9 cellular contexts compared by ENCODE assay signal in the genomic region with DNA sequence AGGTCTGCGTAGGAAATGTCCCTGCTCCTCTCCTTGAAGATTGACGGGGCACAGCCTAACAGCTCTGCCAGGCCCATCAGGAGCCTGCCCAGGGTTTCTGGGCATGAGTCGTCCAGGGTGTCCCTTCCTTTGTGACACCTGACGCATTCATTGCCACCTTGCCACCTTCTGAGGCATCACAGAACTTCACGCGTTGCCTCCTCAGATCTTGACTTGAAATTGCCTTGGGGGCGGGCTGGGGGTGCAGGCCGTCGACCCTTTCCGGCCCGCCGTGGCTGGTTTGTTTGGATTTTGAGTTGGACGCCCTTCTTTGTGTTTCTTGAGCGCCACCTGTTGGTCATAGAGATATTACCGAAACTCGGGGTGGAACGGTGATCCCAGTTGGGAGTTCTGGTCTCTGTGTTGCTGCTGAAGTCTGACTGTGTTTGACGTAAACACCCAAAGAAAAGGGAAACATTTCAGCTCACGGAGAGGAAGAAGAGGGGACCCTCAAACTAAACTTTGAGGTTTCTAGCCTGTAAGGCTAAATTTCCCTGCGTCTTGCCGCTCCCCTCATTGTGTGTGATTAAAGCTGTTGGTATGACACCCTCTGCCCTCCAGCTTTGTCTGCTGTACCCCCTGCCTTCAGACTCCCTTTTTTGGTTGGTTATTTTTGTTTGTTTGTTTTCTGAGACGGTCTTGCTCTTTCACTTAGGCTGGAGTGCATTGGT. TPM values are rescaled to one million over a fixed set of nuclear protein-coding genes. Genes with fewer than 3 reads are reported as not detected.
A peak's percentile ranks its signal among the peaks of the same experiment; 100 is the strongest.
DNase-seq lines count a peak whose midpoint lies in the region; ATAC-seq and TF ChIP-seq lines count a peak whose summit lies in the region.
"Had no signal": no experiment of that assay in that cellular context is flagged by ENCODE, and none has a peak within 500 bp of the region (broad histone marks: within the 10 kb centered on the region; RNA-seq: fewer than 3 reads in every experiment).

No MANE protein-coding gene starts in this region.

- H3K36me3 ChIP-seq in breast epithelium = no peaks in the 10 kb centered on the region

- DNase-seq in DMS 273 (lab: John Stamatoyannopoulos, UW; ENCODE audit: unreplicated experiment) (peak; percentile 84), DMS 273 treated with DMSO at 0.1 percent for 48 hours (lab: John Stamatoyannopoulos, UW) (no peak), NCI-H2029 treated with DMSO at 0.1 percent for 48 hours (lab: John Stamatoyannopoulos, UW) (peak; percentile 47), WTC11 (ENCODE audit: low spot score) (peak; percentile 86), breast epithelium (ENCODE audit: low spot score in 2 of 2) (peak; percentile 45 to 67), kidney glomerular epithelial cell (lab: John Stamatoyannopoulos, UW) (peak; percentile 35)
- DNase-seq in stimulated activated CD4-positive, alpha-beta T cell treated with anti-CD3 and anti-CD28 coated beads, Interleukin-1b, Interleukin-23, amount 100 ng/mL, for 4 hours (ENCODE audit: low read depth in 2 of 2) = peak; percentile 49 to 68

- H3K4me3 ChIP-seq in breast epithelium = peak overlapping the region in 1 of 3 donors; percentile 29

- POLR2A ChIA-PET in WTC11 (lab: Charles Lee) = interaction anchor here (0.7 to 1.2 kb wide), 2 partner anchors 35 to 43 kb away, joined by 3 to 4 read pairs; no protein-coding TSS in a partner anchor

- peaks cover 23% of the 10 kb centered on the region for H3K4me1 Mint-ChIP-seq in WTC11

- peak overlapping the region; percentile 28; the same call in 1 of the 2 replicates for H3K4me3 Mint-ChIP-seq in WTC11

- ATAC-seq in WTC11 = peak; percentile 51
- ATAC-seq in GM21367 (IDR thresholded peaks at IDR 0.05; ENCODE audit: unreplicated experiment) = no peak

- no peaks in the 10 kb centered on the region for H3K9me3 ChIP-seq in breast epithelium

- peaks cover 0 to 3% of the 10 kb centered on the region in 2 donors for H3K4me1 ChIP-seq in breast epithelium

- CTCF ChIA-PET in WTC11 (lab: Charles Lee) = interaction anchor here (0.6 to 2.9 kb wide), 29 partner anchors 8 to 1477 kb away, joined by 3 to 48 read pairs (median 6); a partner anchor contains a TSS

- peak; percentile 79 for TF ChIP-seq CTCF in WTC11 (IDR thresholded peaks at IDR 0.05)
- peak; percentile 71 to 87 (median 81) for TF ChIP-seq CTCF in breast epithelium (IDR thresholded peaks at IDR 0.05)

- peak overlapping the region; percentile 76 for H3K27ac Mint-ChIP-seq in WTC11

- H3K36me3 Mint-ChIP-seq in WTC11 = no peaks in the 10 kb centered on the region; the same call in 1 of the 2 replicates

- no peaks in the 10 kb centered on the region for H3K9me3 Mint-ChIP-seq in WTC11

- intact Hi-C loops in breast epithelium (cut with DNase I; ENCODE audit: low total_unique reads) = no loop called here

- no peaks in the 10 kb centered on the region for H3K27me3 Mint-ChIP-seq in WTC11 (ENCODE audit: low read depth)

- no peaks in the 10 kb centered on the region for H3K27me3 ChIP-seq in breast epithelium

- H3K27ac ChIP-seq in breast epithelium = no peak overlapping the region

- TF ChIP-seq POLR2A in breast epithelium (IDR thresholded peaks at IDR 0.05) = no peak

TF ChIP-seq in WTC11, 78 proteins besides CTCF, POLR2A, EP300 and RAD21:
- TF ChIP-seq SOX15 (CRISPR knock-in tag; IDR thresholded peaks at IDR 0.05) (no peak), KAT7 (CRISPR knock-in tag; IDR thresholded peaks at IDR 0.05; ENCODE audit: borderline replicate concordance) (no peak), GRHL2 (CRISPR knock-in tag; IDR thresholded peaks at IDR 0.05; ENCODE audit: insufficient replicate concordance, severe bottlenecking) (no peak), ZNF232 (CRISPR knock-in tag; IDR thresholded peaks at IDR 0.05) (no peak), SMAD3 (CRISPR knock-in tag; IDR thresholded peaks at IDR 0.05; ENCODE audit: borderline replicate concordance) (no peak)
- TF ChIP-seq, protein P1, sequence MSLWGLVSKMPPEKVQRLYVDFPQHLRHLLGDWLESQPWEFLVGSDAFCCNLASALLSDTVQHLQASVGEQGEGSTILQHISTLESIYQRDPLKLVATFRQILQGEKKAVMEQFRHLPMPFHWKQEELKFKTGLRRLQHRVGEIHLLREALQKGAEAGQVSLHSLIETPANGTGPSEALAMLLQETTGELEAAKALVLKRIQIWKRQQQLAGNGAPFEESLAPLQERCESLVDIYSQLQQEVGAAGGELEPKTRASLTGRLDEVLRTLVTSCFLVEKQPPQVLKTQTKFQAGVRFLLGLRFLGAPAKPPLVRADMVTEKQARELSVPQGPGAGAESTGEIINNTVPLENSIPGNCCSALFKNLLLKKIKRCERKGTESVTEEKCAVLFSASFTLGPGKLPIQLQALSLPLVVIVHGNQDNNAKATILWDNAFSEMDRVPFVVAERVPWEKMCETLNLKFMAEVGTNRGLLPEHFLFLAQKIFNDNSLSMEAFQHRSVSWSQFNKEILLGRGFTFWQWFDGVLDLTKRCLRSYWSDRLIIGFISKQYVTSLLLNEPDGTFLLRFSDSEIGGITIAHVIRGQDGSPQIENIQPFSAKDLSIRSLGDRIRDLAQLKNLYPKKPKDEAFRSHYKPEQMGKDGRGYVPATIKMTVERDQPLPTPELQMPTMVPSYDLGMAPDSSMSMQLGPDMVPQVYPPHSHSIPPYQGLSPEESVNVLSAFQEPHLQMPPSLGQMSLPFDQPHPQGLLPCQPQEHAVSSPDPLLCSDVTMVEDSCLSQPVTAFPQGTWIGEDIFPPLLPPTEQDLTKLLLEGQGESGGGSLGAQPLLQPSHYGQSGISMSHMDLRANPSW (CRISPR knock-in tag; conservative IDR thresholded peaks at IDR 0.05; ENCODE audit: low read depth) = no peak
- TF ChIP-seq, protein P2, sequence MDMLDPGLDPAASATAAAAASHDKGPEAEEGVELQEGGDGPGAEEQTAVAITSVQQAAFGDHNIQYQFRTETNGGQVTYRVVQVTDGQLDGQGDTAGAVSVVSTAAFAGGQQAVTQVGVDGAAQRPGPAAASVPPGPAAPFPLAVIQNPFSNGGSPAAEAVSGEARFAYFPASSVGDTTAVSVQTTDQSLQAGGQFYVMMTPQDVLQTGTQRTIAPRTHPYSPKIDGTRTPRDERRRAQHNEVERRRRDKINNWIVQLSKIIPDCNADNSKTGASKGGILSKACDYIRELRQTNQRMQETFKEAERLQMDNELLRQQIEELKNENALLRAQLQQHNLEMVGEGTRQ (CRISPR knock-in tag; IDR thresholded peaks at IDR 0.05) = no peak
- TF ChIP-seq, protein P3, sequence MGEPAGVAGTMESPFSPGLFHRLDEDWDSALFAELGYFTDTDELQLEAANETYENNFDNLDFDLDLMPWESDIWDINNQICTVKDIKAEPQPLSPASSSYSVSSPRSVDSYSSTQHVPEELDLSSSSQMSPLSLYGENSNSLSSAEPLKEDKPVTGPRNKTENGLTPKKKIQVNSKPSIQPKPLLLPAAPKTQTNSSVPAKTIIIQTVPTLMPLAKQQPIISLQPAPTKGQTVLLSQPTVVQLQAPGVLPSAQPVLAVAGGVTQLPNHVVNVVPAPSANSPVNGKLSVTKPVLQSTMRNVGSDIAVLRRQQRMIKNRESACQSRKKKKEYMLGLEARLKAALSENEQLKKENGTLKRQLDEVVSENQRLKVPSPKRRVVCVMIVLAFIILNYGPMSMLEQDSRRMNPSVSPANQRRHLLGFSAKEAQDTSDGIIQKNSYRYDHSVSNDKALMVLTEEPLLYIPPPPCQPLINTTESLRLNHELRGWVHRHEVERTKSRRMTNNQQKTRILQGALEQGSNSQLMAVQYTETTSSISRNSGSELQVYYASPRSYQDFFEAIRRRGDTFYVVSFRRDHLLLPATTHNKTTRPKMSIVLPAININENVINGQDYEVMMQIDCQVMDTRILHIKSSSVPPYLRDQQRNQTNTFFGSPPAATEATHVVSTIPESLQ (CRISPR knock-in tag; IDR thresholded peaks at IDR 0.05) = no peak
- TF ChIP-seq, protein P4, sequence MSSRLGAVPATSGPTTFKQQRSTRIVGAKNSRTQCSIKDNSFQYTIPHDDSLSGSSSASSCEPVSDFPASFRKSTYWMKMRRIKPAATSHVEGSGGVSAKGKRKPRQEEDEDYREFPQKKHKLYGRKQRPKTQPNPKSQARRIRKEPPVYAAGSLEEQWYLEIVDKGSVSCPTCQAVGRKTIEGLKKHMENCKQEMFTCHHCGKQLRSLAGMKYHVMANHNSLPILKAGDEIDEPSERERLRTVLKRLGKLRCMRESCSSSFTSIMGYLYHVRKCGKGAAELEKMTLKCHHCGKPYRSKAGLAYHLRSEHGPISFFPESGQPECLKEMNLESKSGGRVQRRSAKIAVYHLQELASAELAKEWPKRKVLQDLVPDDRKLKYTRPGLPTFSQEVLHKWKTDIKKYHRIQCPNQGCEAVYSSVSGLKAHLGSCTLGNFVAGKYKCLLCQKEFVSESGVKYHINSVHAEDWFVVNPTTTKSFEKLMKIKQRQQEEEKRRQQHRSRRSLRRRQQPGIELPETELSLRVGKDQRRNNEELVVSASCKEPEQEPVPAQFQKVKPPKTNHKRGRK (CRISPR knock-in tag; IDR thresholded peaks at IDR 0.05; ENCODE audit: borderline replicate concordance) = no peak
- TF ChIP-seq, protein P5, sequence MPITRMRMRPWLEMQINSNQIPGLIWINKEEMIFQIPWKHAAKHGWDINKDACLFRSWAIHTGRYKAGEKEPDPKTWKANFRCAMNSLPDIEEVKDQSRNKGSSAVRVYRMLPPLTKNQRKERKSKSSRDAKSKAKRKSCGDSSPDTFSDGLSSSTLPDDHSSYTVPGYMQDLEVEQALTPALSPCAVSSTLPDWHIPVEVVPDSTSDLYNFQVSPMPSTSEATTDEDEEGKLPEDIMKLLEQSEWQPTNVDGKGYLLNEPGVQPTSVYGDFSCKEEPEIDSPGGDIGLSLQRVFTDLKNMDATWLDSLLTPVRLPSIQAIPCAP (CRISPR knock-in tag; IDR thresholded peaks at IDR 0.05) = no peak
- TF ChIP-seq, protein P6, sequence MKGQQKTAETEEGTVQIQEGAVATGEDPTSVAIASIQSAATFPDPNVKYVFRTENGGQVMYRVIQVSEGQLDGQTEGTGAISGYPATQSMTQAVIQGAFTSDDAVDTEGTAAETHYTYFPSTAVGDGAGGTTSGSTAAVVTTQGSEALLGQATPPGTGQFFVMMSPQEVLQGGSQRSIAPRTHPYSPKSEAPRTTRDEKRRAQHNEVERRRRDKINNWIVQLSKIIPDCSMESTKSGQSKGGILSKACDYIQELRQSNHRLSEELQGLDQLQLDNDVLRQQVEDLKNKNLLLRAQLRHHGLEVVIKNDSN (CRISPR knock-in tag; IDR thresholded peaks at IDR 0.05) = no peak
- TF ChIP-seq, protein P7, sequence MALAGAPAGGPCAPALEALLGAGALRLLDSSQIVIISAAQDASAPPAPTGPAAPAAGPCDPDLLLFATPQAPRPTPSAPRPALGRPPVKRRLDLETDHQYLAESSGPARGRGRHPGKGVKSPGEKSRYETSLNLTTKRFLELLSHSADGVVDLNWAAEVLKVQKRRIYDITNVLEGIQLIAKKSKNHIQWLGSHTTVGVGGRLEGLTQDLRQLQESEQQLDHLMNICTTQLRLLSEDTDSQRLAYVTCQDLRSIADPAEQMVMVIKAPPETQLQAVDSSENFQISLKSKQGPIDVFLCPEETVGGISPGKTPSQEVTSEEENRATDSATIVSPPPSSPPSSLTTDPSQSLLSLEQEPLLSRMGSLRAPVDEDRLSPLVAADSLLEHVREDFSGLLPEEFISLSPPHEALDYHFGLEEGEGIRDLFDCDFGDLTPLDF (CRISPR knock-in tag; IDR thresholded peaks at IDR 0.05) = no peak

RNA-seq across cellular contexts. Expression of a gene that starts 44.6 kb away (rescaled TPM):
- total RNA-seq in WTC11 (2021) = 40.5 to 49.4 TPM (median 44.4 TPM) in 3 replicates
- total RNA-seq in breast epithelium = 10 to 100 TPM; 21.1 to 31.1 (median 28.2) TPM

RNA-seq across cellular contexts. Expression of a gene that starts 50.8 kb away (rescaled TPM):
- total RNA-seq in WTC11 (2021) = not detected in 3 replicates
- total RNA-seq in breast epithelium = not detected
- total RNA-seq: temporal lobe had no signal

RNA-seq across cellular contexts. Expression of a gene that starts 59.7 kb away (rescaled TPM):
- total RNA-seq in WTC11 (2021) (0.21 to 0.64 TPM (median 0.22 TPM) in 3 replicates), breast epithelium (1 to 10 TPM in 1 of 3 donors, under 1 TPM in 2; 0.66 to 2.3 (median 0.80) TPM)
